ENCODE assay signal across 8 cellular contexts in genomic region chr20:32761417-32761830, GRCh38. TPM values are rescaled to one million over a fixed set of nuclear protein-coding genes. Genes with fewer than 3 reads are reported as not detected.
DNase-seq lines count a peak whose midpoint lies in the region; ATAC-seq and TF ChIP-seq lines count a peak whose summit lies in the region.

No MANE protein-coding gene starts in this region.

- H2AFZ ChIP-seq in Karpas-422 (ENCODE audit: low read length), result peak overlapping the region; percentile 91; the same call in 1 of the 2 replicates
- no peak overlapping the region for H2AFZ ChIP-seq in neural progenitor cell (replicated peaks)

- DNase-seq in Karpas-422 (no peak), dorsolateral prefrontal cortex (no peak), neural progenitor cell (ENCODE audit: low spot score) (no peak), D341Med (ENCODE audit: low spot score) (no peak), GDM1 (lab: John Stamatoyannopoulos, UW) (no peak)

- H3F3A ChIP-seq in neural progenitor cell (ENCODE audit: low read depth), result peaks cover 38% of the 10 kb centered on the region

- H3K4me1 ChIP-seq in BLaER1 treated with 17β-estradiol and CSF1 and Interleukin-3, amounts not matched to agents 10 nM and 100 nM, result peaks cover 18 to 40% (median 34%) of the 10 kb centered on the region in 10 experiments
- H3K4me1 ChIP-seq in Karpas-422 (ENCODE audit: low read length) (peaks cover 13% of the 10 kb centered on the region), neural progenitor cell (peaks cover 26% of the 10 kb centered on the region)

- peaks cover 27% of the 10 kb centered on the region for H3K4me1 Mint-ChIP-seq in neural progenitor cell

- H3K36me3 ChIP-seq in BLaER1 treated with 17β-estradiol and CSF1 and Interleukin-3, amounts not matched to agents 10 nM and 100 nM, result no peaks in the 10 kb centered on the region
- no peaks in the 10 kb centered on the region for H3K36me3 ChIP-seq in Karpas-422 (ENCODE audit: insufficient read depth, low read length)
- H3K36me3 ChIP-seq in neural progenitor cell, result no peaks in the 10 kb centered on the region

- ATAC-seq in GM19023 (IDR thresholded peaks at IDR 0.05; ENCODE audit: unreplicated experiment) (no peak), HG03460 (IDR thresholded peaks at IDR 0.05; ENCODE audit: unreplicated experiment) (no peak)

- peaks cover 24 to 32% (median 31%) of the 10 kb centered on the region in 11 experiments for H3K27me3 ChIP-seq in BLaER1 treated with 17β-estradiol and CSF1 and Interleukin-3, amounts not matched to agents 10 nM and 100 nM
- 0 out of 2 replicates have a peak, but pooled peaks cover 2% of the 10 kb centered on the region for H3K27me3 ChIP-seq in Karpas-422 (ENCODE audit: low read length)
- no peaks in the 10 kb centered on the region for H3K27me3 ChIP-seq in dorsolateral prefrontal cortex
- no peaks in the 10 kb centered on the region for H3K27me3 ChIP-seq in neural progenitor cell

- no peaks in the 10 kb centered on the region for H3K9me2 ChIP-seq in Karpas-422 (replicated peaks; ENCODE audit: insufficient read depth, low read length)

- peak overlapping the region; percentile 62 to 87 (median 84); a peak in 16 of 22 replicates for H3K9ac ChIP-seq in BLaER1 treated with 17β-estradiol and CSF1 and Interleukin-3, amounts not matched to agents 10 nM and 100 nM
- H3K9ac ChIP-seq in Karpas-422 (ENCODE audit: low read length), result peak overlapping the region; percentile 61; the same call in 1 of the 2 replicates
- H3K9ac ChIP-seq in neural progenitor cell, result no peak overlapping the region

- no peaks in the 10 kb centered on the region for H3K79me2 ChIP-seq in Karpas-422 (ENCODE audit: low read length)
- H3K79me2 ChIP-seq in neural progenitor cell (ENCODE audit: low read depth), result peaks cover 40% of the 10 kb centered on the region

- no peak for TF ChIP-seq CTCF in dorsolateral prefrontal cortex (IDR thresholded peaks at IDR 0.05 in 54 of 56, conservative IDR thresholded peaks at IDR 0.05 in 2 of 56; ENCODE audit: low read depth in 1 of 56, partially characterized antibody in 56 of 56)
- no peak for TF ChIP-seq CTCF in neural progenitor cell (IDR thresholded peaks at IDR 0.05)

- H3K27ac Mint-ChIP-seq in neural progenitor cell, result no peak overlapping the region

- intact Hi-C loops in dorsolateral prefrontal cortex (cut with DNase I), result loop anchor here in 1 of 2 donors (5.0 kb wide), 1 partner anchor 61 kb away; no protein-coding TSS in a partner anchor

- H3K36me3 Mint-ChIP-seq in neural progenitor cell, result no peaks in the 10 kb centered on the region

- H3K4me3 ChIP-seq in BLaER1 treated with 17β-estradiol and CSF1 and Interleukin-3, amounts not matched to agents 10 nM and 100 nM, result peak overlapping the region; percentile 77 to 95 (median 89)
- H3K4me3 ChIP-seq in Karpas-422 (ENCODE audit: low read length) (peak overlapping the region; percentile 68), dorsolateral prefrontal cortex (peak overlapping the region in 57 of 59 donors; percentile 47 to 86 (median 75)), neural progenitor cell (peak overlapping the region; percentile 99)

- H4K20me1 ChIP-seq in BLaER1 treated with 17β-estradiol and CSF1 and Interleukin-3, amounts not matched to agents 10 nM and 100 nM, result peaks cover 0 to 18% (median 10%) of the 10 kb centered on the region in 11 experiments; a peak in 9 of 22 replicates
- H4K20me1 ChIP-seq in Karpas-422 (ENCODE audit: insufficient read depth, low read depth, low read length) (no peaks in the 10 kb centered on the region), neural progenitor cell (ENCODE audit: low read depth) (peaks cover 25% of the 10 kb centered on the region)

- H3K9me3 ChIP-seq in BLaER1 treated with 17β-estradiol and CSF1 and Interleukin-3, amounts not matched to agents 10 nM and 100 nM (replicated peaks in 1 of 11), result no peaks in the 10 kb centered on the region
- H3K9me3 ChIP-seq in Karpas-422 (ENCODE audit: low read length), result no peaks in the 10 kb centered on the region
- no peaks in the 10 kb centered on the region for H3K9me3 ChIP-seq in neural progenitor cell (ENCODE audit: low read depth)

- peak overlapping the region; percentile 78 for H3K4me3 Mint-ChIP-seq in neural progenitor cell

- H3K27ac ChIP-seq in BLaER1 treated with 17β-estradiol and CSF1 and Interleukin-3, amounts not matched to agents 10 nM and 100 nM, result peak overlapping the region in 8 of 11 experiments; percentile 50 to 80 (median 68); a peak in 13 of 22 replicates
- H3K27ac ChIP-seq in Karpas-422 (ENCODE audit: low read length) (no peak overlapping the region), dorsolateral prefrontal cortex (no peak overlapping the region), neural progenitor cell (no peak overlapping the region)

- H3K4me2 ChIP-seq in BLaER1 treated with 17β-estradiol and CSF1 and Interleukin-3, amounts not matched to agents 10 nM and 100 nM, result peak overlapping the region; percentile 83 to 100 (median 98)
- peak overlapping the region; percentile 66 for H3K4me2 ChIP-seq in Karpas-422 (ENCODE audit: low read depth, low read length, poor library complexity, severe bottlenecking)
- H3K4me2 ChIP-seq in neural progenitor cell, result peak overlapping the region; percentile 89

- no peaks in the 10 kb centered on the region for H3K9me3 Mint-ChIP-seq in neural progenitor cell

- H3K27me3 Mint-ChIP-seq in neural progenitor cell (ENCODE audit: insufficient read depth, low read depth), result peaks cover 2% of the 10 kb centered on the region

RNA-seq across cellular contexts. Expression of gene DNMT3B, which starts 0.8 kb away (rescaled TPM):
- total RNA-seq in Karpas-422 (2014; rRNA removed; shearing (Covaris generic); ENCODE audit: low replicate concordance), result 0.63 and 1.0 TPM in 2 replicates
- total RNA-seq in dorsolateral prefrontal cortex (1 to 10 TPM in 101 of 120 experiments, under 1 TPM in 19; 0.67 to 2.8 (median 1.5) TPM), neural progenitor cell (ENCODE audit: low replicate concordance) (114 and 148 TPM in 2 replicates)

RNA-seq across cellular contexts. Expression of gene COMMD7, which starts 18.2 kb away (rescaled TPM):
- 16.7 and 20.5 TPM in 2 replicates for total RNA-seq in Karpas-422 (2014; rRNA removed; shearing (Covaris generic); ENCODE audit: low replicate concordance)
- 10 to 100 TPM; 29.7 to 61.6 (median 45.3) TPM for total RNA-seq in dorsolateral prefrontal cortex
- total RNA-seq in neural progenitor cell (ENCODE audit: low replicate concordance), result 39.4 and 44.4 TPM in 2 replicates

RNA-seq across cellular contexts. Expression of gene MAPRE1, which starts 58.3 kb away (rescaled TPM):
- total RNA-seq in Karpas-422 (2014; rRNA removed; shearing (Covaris generic); ENCODE audit: low replicate concordance), result 57.3 and 94.8 TPM in 2 replicates
- total RNA-seq in dorsolateral prefrontal cortex (100 to 1,000 TPM in 1 of 120 experiments, 10 to 100 TPM in 119; 50.9 to 101 (median 67.3) TPM), neural progenitor cell (ENCODE audit: low replicate concordance) (210 and 263 TPM in 2 replicates)

Comparison
In these comparisons a context has a peak if more than half of its experiments do, and no peak if none do; other contexts are left out.
1. H3K27ac ChIP-seq: peak in BLaER1 treated with 17β-estradiol and CSF1 and Interleukin-3, amounts not matched to agents 10 nM and 100 nM (8 of 11); none in Karpas-422 (single experiment), dorsolateral prefrontal cortex (0 of 59) and neural progenitor cell (single experiment).
2. RNA of gene DNMT3B, which starts 0.8 kb away (total RNA-seq): 114 to 148 TPM in neural progenitor cell; 0.67 to 2.8 TPM in dorsolateral prefrontal cortex and 0.63 to 1.0 TPM in Karpas-422; every median in the first group is over 10 times any median in the second.
3. Peak in every context shown above with its lines, with median percentiles within 50 percentile points of each other: H3K4me2 ChIP-seq and H3K4me3 ChIP-seq.